Comparison of ENCODE assay signal across 8 cellular contexts in the genomic region with DNA sequence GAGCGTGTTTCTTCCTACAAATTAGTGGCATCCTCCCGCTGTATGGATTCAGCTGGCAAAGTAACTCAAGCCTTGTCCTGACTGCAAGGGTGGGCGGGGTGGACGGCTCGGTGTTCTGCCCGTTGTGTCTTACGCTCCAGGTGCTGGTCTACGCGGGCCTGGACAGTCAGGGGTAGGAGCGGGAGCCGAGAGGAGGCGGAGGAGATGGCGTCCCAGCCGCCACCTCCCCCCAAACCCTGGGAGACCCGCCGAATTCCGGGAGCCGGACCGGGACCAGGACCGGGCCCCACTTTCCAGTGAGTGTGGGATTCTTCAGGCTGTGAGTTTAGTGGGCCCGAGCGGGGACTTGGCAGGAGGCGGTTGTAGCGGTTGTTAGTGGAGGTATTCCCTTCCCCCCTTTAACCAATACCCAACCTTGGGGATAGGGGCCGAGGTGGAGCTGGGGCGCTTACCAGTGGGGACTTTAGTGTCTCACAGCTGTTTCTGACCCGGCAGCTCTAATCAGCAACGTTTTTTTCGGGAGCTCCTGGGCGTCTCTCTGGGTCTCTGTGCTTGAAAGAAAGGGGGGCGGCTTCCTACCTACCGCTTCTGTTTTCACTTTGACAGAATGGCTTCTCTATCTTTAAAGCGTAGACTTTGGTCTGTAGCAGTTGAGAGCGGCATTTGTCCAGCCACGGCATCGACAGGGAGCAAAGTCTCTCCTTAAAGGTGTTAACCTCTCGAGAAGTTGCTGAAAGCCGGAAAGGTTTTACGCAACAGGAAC. TPM values are rescaled to one million over a fixed set of nuclear protein-coding genes. Genes with fewer than 3 reads are reported as not detected.
A peak's percentile ranks its signal among the peaks of the same experiment; 100 is the strongest.
DNase-seq lines count a peak whose midpoint lies in the region; FAIRE-seq and TF ChIP-seq lines count a peak whose summit lies in the region.

TSS of gene PEX13 (plus strand) at position 165 of the 763 bp plus-strand sequence. CDS start at position 205, 40 bp downstream.
TSS of gene PUS10 (minus strand) at position 700 of the 763 bp plus-strand sequence. CDS start 6,365 bp downstream, outside the sequence.

- H3K4me1 ChIP-seq in left ventricle myocardium inferior (peaks cover 65% of the 10 kb centered on the region), prostate gland (replicated peaks) (no peaks in the 10 kb centered on the region)

- peak; percentile 60 for TF ChIP-seq POLR2A in prostate gland (IDR thresholded peaks at IDR 0.05)

- WGBS in adipose tissue, 3 donors, result 0% methylated on average over 38 to 39 of the region's 39 CpGs
- under 1% methylated on average over 21 of the region's 39 CpGs for WGBS in prostate gland

- DNase-seq in GOT3 (lab: John Stamatoyannopoulos, UW), result peak; percentile 45
- DNase-seq in LNCaP clone FGC (ENCODE audit: low read depth), result peak; percentile 26
- peak; percentile 29 for DNase-seq in SKM-1 (lab: John Stamatoyannopoulos, UW; ENCODE audit: unreplicated experiment)
- peak; percentile 69 for DNase-seq in left ventricle myocardium inferior
- DNase-seq in prostate gland (ENCODE audit: low spot score), result peak; percentile 82
- peak; percentile 93 for DNase-seq in urothelium cell line (ENCODE audit: low spot score)

- intact Hi-C loops in left ventricle myocardium inferior (cut with micrococcal nuclease) (no loop called here), prostate gland (cut with DNase I) (loop anchor here (2.0 kb wide), 1 partner anchor 47 kb away; the partner anchor contains the start of gene SANBR)

- peak within 1 kb of the TSS; percentile 84 for H3K4me3 ChIP-seq in GM08714 (ENCODE audit: low read length)
- peak within 1 kb of the TSS; percentile 68 for H3K4me3 ChIP-seq in LNCaP clone FGC (ENCODE audit: low read depth, low read length)
- peak within 1 kb of the TSS; percentile 97 for H3K4me3 ChIP-seq in left ventricle myocardium inferior
- peak within 1 kb of the TSS; percentile 62 to 83 for H3K4me3 ChIP-seq in prostate gland

- H3K36me3 ChIP-seq in left ventricle myocardium inferior, result peaks cover 17% of the 10 kb centered on the region
- H3K36me3 ChIP-seq in prostate gland, result no peaks in the 10 kb centered on the region

- peak within 1 kb of the TSS; percentile 40 for H3K27ac ChIP-seq in adipose tissue (ENCODE audit: low read depth, low read length)
- peak within 1 kb of the TSS; percentile 93 for H3K27ac ChIP-seq in left ventricle myocardium inferior (replicated peaks)
- H3K27ac ChIP-seq in prostate gland, result peak within 1 kb of the TSS; percentile 92 to 96

- FAIRE-seq in urothelium cell line (lab: Jason Lieb, UNC), result peak; percentile 75

- no peak for TF ChIP-seq CTCF in LNCaP clone FGC (IDR thresholded peaks at IDR 0.05; ENCODE audit: control insufficient read depth, extremely low read depth, insufficient read depth)
- TF ChIP-seq CTCF in left ventricle myocardium inferior (IDR thresholded peaks at IDR 0.05; ENCODE audit: borderline replicate concordance), result no peak
- TF ChIP-seq CTCF in prostate gland (IDR thresholded peaks at IDR 0.05), result no peak

- H3K27me3 ChIP-seq in left ventricle myocardium inferior (ENCODE audit: low read depth) (no peaks in the 10 kb centered on the region), prostate gland (replicated peaks; ENCODE audit: insufficient read depth) (no peaks in the 10 kb centered on the region)

- H3K9me3 ChIP-seq in left ventricle myocardium inferior (replicated peaks) (no peaks in the 10 kb centered on the region), prostate gland (no peaks in the 10 kb centered on the region)

RNA-seq across cellular contexts. Expression of gene PEX13, which starts in this region (rescaled TPM):
- 10 to 100 TPM in 2 of 3 donors, 1 to 10 TPM in 1; 6.0 to 12.5 (median 10.3) TPM for polyA plus RNA-seq in adipose tissue
- total RNA-seq in left ventricle myocardium inferior, result 23.4 TPM
- total RNA-seq in prostate gland, result 10 to 100 TPM; 31.7 to 63.8 TPM

RNA-seq across cellular contexts. Expression of gene PUS10, which starts in this region (rescaled TPM):
- polyA plus RNA-seq in adipose tissue, result 1 to 10 TPM; 2.5 to 3.6 (median 2.8) TPM
- total RNA-seq in left ventricle myocardium inferior, result 5.5 TPM
- total RNA-seq in prostate gland, result 10 to 100 TPM in 1 of 2 donors, 1 to 10 TPM in 1; 5.6 to 10.1 TPM

Comparison
In these comparisons a context has a peak if more than half of its experiments do, and no peak if none do; other contexts are left out.
1. Peak in every context shown above with its lines: DNase-seq, H3K4me3 ChIP-seq and H3K27ac ChIP-seq.
2. DNase-seq: peak in every context shown above with its lines; median percentile 93 in urothelium cell line; 82 in prostate gland; 69 in left ventricle myocardium inferior; 45 in GOT3; 29 in SKM-1; 26 in LNCaP clone FGC.
3. H3K27ac ChIP-seq: peak in every context shown above with its lines; median percentile 94 in prostate gland; 93 in left ventricle myocardium inferior; 40 in adipose tissue.